Comparison of ENCODE assay signal across 8 cellular contexts in genomic region chr7:54546081-54546985, GRCh38. TPM values are rescaled to one million over a fixed set of nuclear protein-coding genes. Genes with fewer than 3 reads are reported as not detected.
DNase-seq lines count a peak whose midpoint lies in the region; ATAC-seq and TF ChIP-seq lines count a peak whose summit lies in the region.

No MANE protein-coding gene starts in this region.

- in situ Hi-C loops in GM13976 (cut with MboI; ENCODE audit: low sequenced_read_pairs, unreplicated experiment): no loop called here

- no peak overlapping the region for H3K9ac ChIP-seq in skeletal muscle satellite cell (ENCODE audit: low read depth, low read length)

- H3K9me3 ChIP-seq in skeletal muscle satellite cell (replicated peaks; ENCODE audit: low read length): no peaks in the 10 kb centered on the region

- DNase-seq in GM13976 (ENCODE audit: low spot score) (peak; percentile 36), NCI-H748 treated with DMSO at 0.1 percent for 48 hours (lab: John Stamatoyannopoulos, UW) (peak; percentile 68), fibroblast of mammary gland (ENCODE audit: low read depth) (no peak), CD1c-positive myeloid dendritic cell (ENCODE audit: extremely low spot score) (no peak), NCI-H187 (lab: John Stamatoyannopoulos, UW) (no peak)

- no peaks in the 10 kb centered on the region for H3K4me1 ChIP-seq in skeletal muscle satellite cell (ENCODE audit: control insufficient read depth, insufficient read depth, low read length)

- TF ChIP-seq CTCF in GM13976 (IDR thresholded peaks at IDR 0.05; ENCODE audit: borderline replicate concordance, control extremely low read depth, extremely low read depth, insufficient read depth, missing control alignments) (no peak), fibroblast of mammary gland (conservative IDR thresholded peaks at IDR 0.05; ENCODE audit: control insufficient read depth, insufficient read depth, low read depth, low read length) (peak; percentile 2)

- ATAC-seq in HG02623 (IDR thresholded peaks at IDR 0.05; ENCODE audit: unreplicated experiment) (no peak), GM18517 (IDR thresholded peaks at IDR 0.05; ENCODE audit: unreplicated experiment) (no peak)

- H3K4me2 ChIP-seq in skeletal muscle satellite cell (ENCODE audit: low read length): peak overlapping the region; percentile 70

- H3K4me3 ChIP-seq in fibroblast of mammary gland (ENCODE audit: control insufficient read depth, low read depth, low read length) (no peak overlapping the region), skeletal muscle satellite cell (ENCODE audit: low read length) (peak overlapping the region; percentile 49)

- H3K27me3 ChIP-seq in skeletal muscle satellite cell (ENCODE audit: control insufficient read depth, insufficient read depth, low read length): peaks cover 69% of the 10 kb centered on the region

- no peaks in the 10 kb centered on the region for H3K36me3 ChIP-seq in skeletal muscle satellite cell (ENCODE audit: insufficient read depth, low read length)

RNA-seq across cellular contexts. Expression of gene VSTM2A, which starts 4.2 kb away (rescaled TPM):
- not detected in 2 replicates for total RNA-seq in skeletal muscle satellite cell (2012; rRNA removed)

Comparison
In these comparisons a context has a peak if more than half of its experiments do, and no peak if none do; other contexts are left out.
1. DNase-seq: peak in GM13976 (single experiment) and NCI-H748 treated with DMSO at 0.1 percent for 48 hours (single experiment); none in fibroblast of mammary gland (single experiment), CD1c-positive myeloid dendritic cell (single experiment) and NCI-H187 (0 of 2).